Comparison of ENCODE assay signal across 8 cellular contexts in genomic region chr1:150486966-150487762, GRCh38. TPM values are rescaled to one million over a fixed set of nuclear protein-coding genes. Genes with fewer than 3 reads are reported as not detected.
DNase-seq lines count a peak whose midpoint lies in the region; ATAC-seq and TF ChIP-seq lines count a peak whose summit lies in the region.

TSS of gene TARS2 (plus strand) at chr1:150487419. CDS start at chr1:150487451, 32 bp downstream.

- peak within 1 kb of the TSS; percentile 44 for H2BK120ac ChIP-seq in trophoblast cell (ENCODE audit: insufficient read depth, low read length, poor library complexity)

- peak within 1 kb of the TSS; percentile 49 for H3K4ac ChIP-seq in trophoblast cell (ENCODE audit: low read depth, low read length)

- H3K36me3 ChIP-seq in adipocyte (ENCODE audit: control insufficient read depth, insufficient read depth, low read length, severe bottlenecking) (peaks cover 24% of the 10 kb centered on the region), trophoblast cell (ENCODE audit: control insufficient read depth in 1 of 2, insufficient read depth in 2 of 2, low read length in 2 of 2) (peaks cover 7 to 13% of the 10 kb centered on the region in 2 experiments), transverse colon (peaks cover 0 to 13% (median 4%) of the 10 kb centered on the region in 4 donors)

- no peak within 1 kb of the TSS for H2BK12ac ChIP-seq in trophoblast cell (ENCODE audit: low read length)

- peak within 1 kb of the TSS; percentile 73 for H3K18ac ChIP-seq in trophoblast cell (ENCODE audit: low read length)

- ATAC-seq in HG02759 (IDR thresholded peaks at IDR 0.05; ENCODE audit: unreplicated experiment): peak; percentile 100

- TF ChIP-seq CTCF in GM12865 (IDR thresholded peaks at IDR 0.05; ENCODE audit: insufficient read depth, low read depth, low read length, missing control alignments) (no peak), transverse colon (IDR thresholded peaks at IDR 0.05) (peak; percentile 29 to 77 (median 36))

- TF ChIP-seq EP300 in transverse colon (IDR thresholded peaks at IDR 0.05; ENCODE audit: low read depth): no peak

- H3K27ac ChIP-seq in trophoblast cell (ENCODE audit: low read depth, low read length) (no peak within 1 kb of the TSS), transverse colon (peak within 1 kb of the TSS; percentile 79 to 85 (median 80))

- H3K23ac ChIP-seq in trophoblast cell (ENCODE audit: low read length): no peak within 1 kb of the TSS

- H3K9me3 ChIP-seq in adipocyte (ENCODE audit: control insufficient read depth, low read length): no peaks in the 10 kb centered on the region
- no peaks in the 10 kb centered on the region for H3K9me3 ChIP-seq in trophoblast cell (ENCODE audit: insufficient read depth, low read depth, low read length)
- no peaks in the 10 kb centered on the region for H3K9me3 ChIP-seq in transverse colon

- peak within 1 kb of the TSS; percentile 73 for H2AFZ ChIP-seq in trophoblast cell (ENCODE audit: insufficient read depth, low read length, poor library complexity)

- H3K4me2 ChIP-seq in trophoblast cell (ENCODE audit: low read length): peak within 1 kb of the TSS; percentile 99

- peaks cover 4% of the 10 kb centered on the region for H3K79me1 ChIP-seq in trophoblast cell (ENCODE audit: low read length)

- in situ Hi-C loops in transverse colon (cut with MboI; ENCODE audit: low pct_ligation_motif_present in 1 of 4, low pct_unique_long_range_greater_than_20kb in 1 of 4, low sequenced_read_pairs in 3 of 4): loop anchor here in 1 of 4 donors (10.0 kb wide), 1 partner anchor 48 kb away; no protein-coding TSS in a partner anchor

- WGBS in trophoblast cell (ENCODE audit: extremely low coverage, insufficient coverage, insufficient read length): no CpG with 5 or more reads among the region's 30 CpGs
- 0% methylated on average over 1 to 30 of the region's 30 CpGs for WGBS in transverse colon (ENCODE audit: low coverage in 1 of 2), 2 donors

- peaks cover 11% of the 10 kb centered on the region for H3K4me1 ChIP-seq in adipocyte (ENCODE audit: control insufficient read depth, insufficient read depth, low read length)
- H3K4me1 ChIP-seq in trophoblast cell (ENCODE audit: control insufficient read depth in 1 of 2, insufficient read depth in 2 of 2, low read length in 2 of 2): peaks cover 4 to 6% of the 10 kb centered on the region in 2 experiments
- peaks cover 0 to 8% (median 4%) of the 10 kb centered on the region in 4 donors for H3K4me1 ChIP-seq in transverse colon

- TF ChIP-seq POLR2A in transverse colon (IDR thresholded peaks at IDR 0.05): peak; percentile 77

- H3K14ac ChIP-seq in trophoblast cell (ENCODE audit: low read length): peak within 1 kb of the TSS; percentile 27

- intact Hi-C loops in cardiac septum (cut with DNase I) (loop anchor here (2.0 kb wide), 1 partner anchor 28 kb away; the partner anchor contains the start of gene FALEC), transverse colon (cut with DNase I; ENCODE audit: low total_unique reads) (loop anchor here (10.0 kb wide), 1 partner anchor 48 kb away; no protein-coding TSS in a partner anchor)

- peaks cover 3% of the 10 kb centered on the region for H3K79me2 ChIP-seq in trophoblast cell (ENCODE audit: control insufficient read depth, insufficient read depth, low read length, poor library complexity)

- H3K9ac ChIP-seq in adipocyte (ENCODE audit: low read length): peak within 1 kb of the TSS; percentile 94
- H3K9ac ChIP-seq in trophoblast cell (ENCODE audit: low read length): peak within 1 kb of the TSS; percentile 89

- H3K4me3 ChIP-seq in GM12865 (ENCODE audit: low read depth, low read length): peak within 1 kb of the TSS; percentile 84
- peak within 1 kb of the TSS; percentile 95 for H3K4me3 ChIP-seq in adipocyte (ENCODE audit: low read length)
- peak within 1 kb of the TSS; percentile 86 for H3K4me3 ChIP-seq in trophoblast cell (ENCODE audit: low read depth, low read length)
- peak within 1 kb of the TSS; percentile 55 to 80 (median 65) for H3K4me3 ChIP-seq in transverse colon

- peak within 1 kb of the TSS; percentile 45 for H4K91ac ChIP-seq in trophoblast cell (ENCODE audit: low read depth, low read length)

- peak within 1 kb of the TSS; percentile 92 for H4K12ac ChIP-seq in trophoblast cell (ENCODE audit: low read depth, low read length)

- H2BK5ac ChIP-seq in trophoblast cell (ENCODE audit: low read depth, low read length, poor library complexity): no peak within 1 kb of the TSS

- H2AK5ac ChIP-seq in trophoblast cell (ENCODE audit: low read length): no peak within 1 kb of the TSS

- H3K27me3 ChIP-seq in adipocyte (replicated peaks; ENCODE audit: control insufficient read depth, insufficient read depth, low read length) (no peaks in the 10 kb centered on the region), trophoblast cell (ENCODE audit: insufficient read depth, low read length) (no peaks in the 10 kb centered on the region), transverse colon (no peaks in the 10 kb centered on the region)

- peak within 1 kb of the TSS; percentile 92 for H4K8ac ChIP-seq in trophoblast cell (ENCODE audit: low read depth, low read length)

- DNase-seq in GM12865 (ENCODE audit: low read depth) (peak; percentile 100), NCI-H1417 (lab: John Stamatoyannopoulos, UW) (peak; percentile 96 to 100 (median 99)), SW 1271 (lab: John Stamatoyannopoulos, UW) (peak; percentile 84 to 96), adipocyte (ENCODE audit: low read depth) (peak; percentile 98), cardiac septum (ENCODE audit: low spot score) (peak; percentile 95), trophoblast cell (peak; percentile 98 to 99), transverse colon (peak; percentile 97)

RNA-seq across cellular contexts. Expression of gene TARS2, which starts in this region (rescaled TPM):
- total RNA-seq in cardiac septum (30.7 TPM), transverse colon (10 to 100 TPM in 2 of 4 donors, 1 to 10 TPM in 2; 2.8 to 22.7 (median 9.0) TPM)
- 10.1 and 11.0 TPM in 2 replicates for polyA plus RNA-seq in trophoblast cell (2013)
